Comparison of ENCODE assay signal across 8 cellular contexts in genomic region chr5:170302729-170303501, GRCh38. TPM values are rescaled to one million over a fixed set of nuclear protein-coding genes. Genes with fewer than 3 reads are reported as not detected.
DNase-seq lines count a peak whose midpoint lies in the region; ATAC-seq and TF ChIP-seq lines count a peak whose summit lies in the region.

No MANE protein-coding gene starts in this region.

- H3K36me3 Mint-ChIP-seq in memory B cell = no peaks in the 10 kb centered on the region

- H3K27ac Mint-ChIP-seq in memory B cell = peak overlapping the region; percentile 66

- H3K27me3 Mint-ChIP-seq in memory B cell = peaks cover 3% of the 10 kb centered on the region

- H3K9me3 Mint-ChIP-seq in memory B cell = no peaks in the 10 kb centered on the region

- peaks cover 21% of the 10 kb centered on the region for H3K4me1 Mint-ChIP-seq in memory B cell

- H3K27me3 ChIP-seq in OCI-LY3 (ENCODE audit: low read depth, low read length) = no peaks in the 10 kb centered on the region
- H3K27me3 ChIP-seq in aorta (ENCODE audit: control insufficient read depth in 1 of 2, insufficient read depth in 2 of 2, low read length in 1 of 2) = no peaks in the 10 kb centered on the region
- no peaks in the 10 kb centered on the region for H3K27me3 ChIP-seq in suprapubic skin

- H3K9me3 ChIP-seq in OCI-LY3 (ENCODE audit: insufficient read depth, low read length) (no peaks in the 10 kb centered on the region), aorta (ENCODE audit: control insufficient read depth, low read length) (no peaks in the 10 kb centered on the region), suprapubic skin (no peaks in the 10 kb centered on the region)

- H3K79me2 ChIP-seq in OCI-LY3 (ENCODE audit: low read length) = no peaks in the 10 kb centered on the region

- H3K36me3 ChIP-seq in OCI-LY3 (replicated peaks; ENCODE audit: low read depth, low read length) (no peaks in the 10 kb centered on the region), aorta (ENCODE audit: control insufficient read depth in 1 of 2, insufficient read depth in 2 of 2, low read length in 1 of 2) (no peaks in the 10 kb centered on the region), suprapubic skin (no peaks in the 10 kb centered on the region)

- H3K27ac ChIP-seq in OCI-LY3 (ENCODE audit: low read length) = no peak overlapping the region
- no peak overlapping the region for H3K27ac ChIP-seq in aorta (ENCODE audit: low read depth in 1 of 2, low read length in 2 of 2)
- H3K27ac ChIP-seq in suprapubic skin = no peak overlapping the region

- no peak for TF ChIP-seq POLR2A in suprapubic skin (IDR thresholded peaks at IDR 0.05)

- H3K9ac ChIP-seq in OCI-LY3 (ENCODE audit: low read length) = no peak overlapping the region

- intact Hi-C loops in aorta (cut with DNase I) = no loop called here

- H3K4me3 ChIP-seq in OCI-LY3 (ENCODE audit: low read length) (no peak overlapping the region), aorta (ENCODE audit: low read length in 2 of 2) (no peak overlapping the region), suprapubic skin (no peak overlapping the region)

- no peaks in the 10 kb centered on the region for H4K20me1 ChIP-seq in OCI-LY3 (ENCODE audit: insufficient read depth, low read length)

- H3K4me1 ChIP-seq in OCI-LY3 (ENCODE audit: low read length) = peaks cover 24% of the 10 kb centered on the region
- H3K4me1 ChIP-seq in aorta (ENCODE audit: control insufficient read depth in 1 of 2, insufficient read depth in 2 of 2, low read length in 2 of 2) = peaks cover 0 to 3% of the 10 kb centered on the region in 2 donors
- peaks cover 18% of the 10 kb centered on the region for H3K4me1 ChIP-seq in suprapubic skin

- ATAC-seq in GM18502 (IDR thresholded peaks at IDR 0.05; ENCODE audit: poor library complexity, unreplicated experiment) (peak; percentile 85), HG02759 (IDR thresholded peaks at IDR 0.05; ENCODE audit: unreplicated experiment) (peak; percentile 79), memory B cell (ENCODE audit: low read depth) (peak; percentile 90), aorta (ENCODE audit: low FRiP score) (peak; percentile 31)

- 57% methylated on average over 17 of the region's 17 CpGs for WGBS in aorta, 2 donors
- WGBS in suprapubic skin = 40% methylated on average over 17 of the region's 17 CpGs

- TF ChIP-seq EP300 in suprapubic skin (IDR thresholded peaks at IDR 0.05) = no peak

- TF ChIP-seq CTCF in OCI-LY3 (IDR thresholded peaks at IDR 0.05; ENCODE audit: low read depth, low read length) (no peak), suprapubic skin (IDR thresholded peaks at IDR 0.05) (no peak)

- peak overlapping the region; percentile 61 for H3K4me3 Mint-ChIP-seq in memory B cell

- peak overlapping the region; percentile 39 for H3K4me2 ChIP-seq in OCI-LY3 (ENCODE audit: low read length)

- DNase-seq in activated T-helper 9 cell treated with anti-CD3 and anti-CD28 coated beads, Interleukin-2, amount 50 U/mL, for 16 hours (ENCODE audit: low read depth) = peak; percentile 49
- DNase-seq in memory B cell (ENCODE audit: low spot score in 2 of 2) (peak in 1 of 2 donors; percentile 51), aorta (peak; percentile 84 to 85), suprapubic skin (ENCODE audit: low spot score in 2 of 2) (no peak), NCI-H2029 treated with DMSO at 0.1 percent for 48 hours (lab: John Stamatoyannopoulos, UW) (no peak)

- H2AFZ ChIP-seq in OCI-LY3 (ENCODE audit: low read depth, low read length) = no peak overlapping the region

RNA-seq across cellular contexts. Expression of gene LCP2, which starts 5.3 kb away (rescaled TPM):
- total RNA-seq in aorta = 10 to 100 TPM; 25.7 to 58.8 TPM
- 10 to 100 TPM in 1 of 2 donors, 1 to 10 TPM in 1; 2.1 to 16.9 TPM for polyA plus RNA-seq in aorta
- 1 to 10 TPM in 3 of 4 donors, not detected in 1; 1.5 to 8.9 (median 7.7) TPM for total RNA-seq in suprapubic skin

Comparison
In these comparisons a context has a peak if more than half of its experiments do, and no peak if none do; other contexts are left out.
1. ATAC-seq: peak in every context shown above with its lines; median percentile 90 in memory B cell; 85 in GM18502; 79 in HG02759; 31 in aorta.
2. DNase-seq: peak in activated T-helper 9 cell treated with anti-CD3 and anti-CD28 coated beads, Interleukin-2, amount 50 U/mL, for 16 hours (single experiment) and aorta (2 of 2); none in suprapubic skin (0 of 2) and NCI-H2029 treated with DMSO at 0.1 percent for 48 hours (single experiment).